In the genomic region with DNA sequence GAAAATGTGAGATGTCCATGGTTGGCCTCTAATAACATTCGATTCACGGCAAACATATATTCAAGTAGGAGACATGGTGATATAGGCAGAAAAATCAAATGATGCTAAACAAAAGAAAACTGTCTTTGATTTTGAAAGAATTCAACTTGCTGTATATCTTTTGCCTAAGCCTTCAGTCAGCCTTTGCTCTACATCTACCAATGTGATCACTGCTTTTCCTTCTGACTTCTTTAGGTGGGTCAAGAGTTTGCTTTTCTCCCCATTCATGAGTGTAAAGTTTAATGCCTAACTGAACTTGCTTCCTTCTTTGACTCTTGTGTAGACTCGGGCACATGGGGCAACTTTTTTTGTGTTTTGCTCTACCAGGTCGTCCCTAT, we compare ENCODE assay signal across 7 cellular contexts. TPM values are rescaled to one million over a fixed set of nuclear protein-coding genes. Genes with fewer than 3 reads are reported as not detected.
A peak's percentile ranks its signal among the peaks of the same experiment; 100 is the strongest.
DNase-seq lines count a peak whose midpoint lies in the region; ATAC-seq, FAIRE-seq and TF ChIP-seq lines count a peak whose summit lies in the region.

No MANE protein-coding gene starts in this region.

- H3K4me3 ChIP-seq in OCI-LY3 (ENCODE audit: low read length) (peak overlapping the region; percentile 82), heart right ventricle (peak overlapping the region in 9 of 10 donors; percentile 51 to 82 (median 74)), subcutaneous abdominal adipose tissue (ENCODE audit: low read depth in 1 of 5, low read length in 5 of 5) (peak overlapping the region; percentile 52 to 90 (median 81))

- DNase-seq in heart right ventricle (no peak), urothelium cell line (ENCODE audit: low spot score) (no peak)
- no peak for DNase-seq in stimulated activated naive CD4-positive, alpha-beta T cell treated with Interleukin-2 at 50 U/mL for 16 hours (lab: John Stamatoyannopoulos, UW)

- H3K4me2 ChIP-seq in OCI-LY3 (ENCODE audit: low read length), result peak overlapping the region; percentile 76

- peak overlapping the region; percentile 91 for H2AFZ ChIP-seq in OCI-LY3 (ENCODE audit: low read depth, low read length)

- WGBS in heart right ventricle, 2 donors, result 49 to 50% methylated on average over 4 of the region's 4 CpGs

- H4K20me1 ChIP-seq in OCI-LY3 (ENCODE audit: insufficient read depth, low read length), result peaks cover 6% of the 10 kb centered on the region; the same call in 1 of the 2 replicates

- no peak for FAIRE-seq in urothelium cell line (lab: Jason Lieb, UNC)

- H3K36me3 ChIP-seq in OCI-LY3 (replicated peaks; ENCODE audit: low read depth, low read length), result peaks cover 6% of the 10 kb centered on the region
- peaks cover 0 to 32% (median 10%) of the 10 kb centered on the region in 9 donors for H3K36me3 ChIP-seq in heart right ventricle
- H3K36me3 ChIP-seq in subcutaneous abdominal adipose tissue (ENCODE audit: control insufficient read depth in 5 of 5, insufficient read depth in 5 of 5, low read length in 5 of 5), result peaks cover 12 to 26% (median 16%) of the 10 kb centered on the region in 5 donors

- no peak for TF ChIP-seq CTCF in OCI-LY3 (IDR thresholded peaks at IDR 0.05; ENCODE audit: low read depth, low read length)
- no peak for TF ChIP-seq CTCF in heart right ventricle (IDR thresholded peaks at IDR 0.05)

- H3K4me1 ChIP-seq in OCI-LY3 (ENCODE audit: low read length) (peaks cover 15% of the 10 kb centered on the region), heart right ventricle (peaks cover 0 to 33% (median 26%) of the 10 kb centered on the region in 9 donors), subcutaneous abdominal adipose tissue (ENCODE audit: control insufficient read depth in 5 of 5, insufficient read depth in 5 of 5, low read length in 5 of 5) (peaks cover 0 to 28% (median 25%) of the 10 kb centered on the region in 5 donors)

- intact Hi-C loops in heart right ventricle (cut with DNase I), result no loop called here

- peak overlapping the region; percentile 57 for H3K9ac ChIP-seq in OCI-LY3 (ENCODE audit: low read length)
- H3K9ac ChIP-seq in subcutaneous abdominal adipose tissue (ENCODE audit: low read length in 5 of 5), result peak overlapping the region in 4 of 5 donors; percentile 59 to 92 (median 66)

- H3K9me3 ChIP-seq in OCI-LY3 (ENCODE audit: insufficient read depth, low read length) (no peaks in the 10 kb centered on the region), heart right ventricle (no peaks in the 10 kb centered on the region), subcutaneous abdominal adipose tissue (ENCODE audit: control insufficient read depth in 5 of 5, low read length in 5 of 5) (no peaks in the 10 kb centered on the region)

- ATAC-seq in GM21526 (IDR thresholded peaks at IDR 0.05; ENCODE audit: low FRiP score, unreplicated experiment) (peak; percentile 6), heart right ventricle (peak in 1 of 8 donors; percentile 10), HG03045 (IDR thresholded peaks at IDR 0.05; ENCODE audit: unreplicated experiment) (no peak)

- H3K27ac ChIP-seq in OCI-LY3 (ENCODE audit: low read length) (no peak overlapping the region), heart right ventricle (peak overlapping the region in 9 of 10 donors; percentile 64 to 87 (median 76)), subcutaneous abdominal adipose tissue (ENCODE audit: low read depth, low read length) (peak overlapping the region; percentile 74)

- H3K79me2 ChIP-seq in OCI-LY3 (ENCODE audit: low read length), result peaks cover 32% of the 10 kb centered on the region

- no peaks in the 10 kb centered on the region for H3K27me3 ChIP-seq in OCI-LY3 (ENCODE audit: low read depth, low read length)
- no peaks in the 10 kb centered on the region for H3K27me3 ChIP-seq in heart right ventricle
- H3K27me3 ChIP-seq in subcutaneous abdominal adipose tissue (ENCODE audit: control insufficient read depth in 5 of 5, insufficient read depth in 4 of 5, low read length in 5 of 5), result no peaks in the 10 kb centered on the region

RNA-seq across cellular contexts. Expression of a gene that starts 0.4 kb away (rescaled TPM):
- 10 to 100 TPM; 40.9 to 66.8 (median 50.4) TPM for total RNA-seq in heart right ventricle
- 1 to 10 TPM; 7.1 to 7.2 TPM for polyA plus RNA-seq in heart right ventricle

RNA-seq across cellular contexts. Expression of a gene that starts 5.7 kb away (rescaled TPM):
- 100 to 1,000 TPM; 321 to 498 (median 422) TPM for total RNA-seq in heart right ventricle
- polyA plus RNA-seq in heart right ventricle, result 100 to 1,000 TPM; 750 to 915 TPM

RNA-seq across cellular contexts. Expression of a gene that starts 15.7 kb away (rescaled TPM):
- 10 to 100 TPM in 1 of 10 donors, 1 to 10 TPM in 9; 6.7 to 10.6 (median 8.3) TPM for total RNA-seq in heart right ventricle
- 10 to 100 TPM in 1 of 2 donors, 1 to 10 TPM in 1; 2.7 to 28.2 TPM for polyA plus RNA-seq in heart right ventricle
